ENCODE assay signal across 14 cellular contexts in the genomic region with DNA sequence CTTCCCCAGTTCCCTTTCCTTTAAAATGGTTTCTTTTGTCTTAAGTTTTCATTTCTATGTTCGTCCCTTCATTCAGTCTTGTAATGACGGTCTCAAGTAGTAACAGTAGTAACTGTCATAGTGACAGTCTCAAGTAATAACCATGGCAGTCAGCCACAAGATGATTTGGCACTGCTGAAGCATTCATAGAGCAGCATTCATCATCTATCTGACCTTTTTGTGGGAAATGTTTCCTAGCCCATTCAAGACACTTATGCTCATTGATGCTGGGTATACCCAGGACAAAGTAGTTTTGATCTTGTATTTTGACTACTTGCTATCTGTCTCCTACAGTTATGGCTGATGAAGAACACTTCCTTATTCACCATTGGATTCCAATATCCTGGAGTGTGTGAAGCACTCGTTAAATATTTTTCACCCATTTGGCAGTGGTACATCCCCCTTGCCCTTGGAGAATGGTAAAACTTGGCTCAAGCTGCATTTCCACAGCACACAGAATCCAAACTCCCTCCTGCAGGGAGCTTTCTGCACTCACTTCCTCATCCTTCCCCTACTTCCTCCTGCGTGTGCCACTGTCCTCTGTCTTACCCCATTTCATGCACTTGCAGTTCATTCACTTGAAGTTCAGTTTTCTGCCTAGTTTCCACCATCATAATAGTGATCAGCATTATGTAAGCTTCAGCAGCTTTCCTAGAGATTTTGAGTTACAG. TPM values are rescaled to one million over a fixed set of nuclear protein-coding genes. Genes with fewer than 3 reads are reported as not detected.
DNase-seq lines count a peak whose midpoint lies in the region; ATAC-seq, FAIRE-seq and TF ChIP-seq lines count a peak whose summit lies in the region.
"Had no signal": no experiment of that assay in that cellular context is flagged by ENCODE, and none has a peak within 500 bp of the region (broad histone marks: within the 10 kb centered on the region; RNA-seq: fewer than 3 reads in every experiment).

No MANE protein-coding gene starts in this region.

- no peak overlapping the region for H2BK5ac ChIP-seq in neuronal stem cell (ENCODE audit: low read length)

- no peak overlapping the region for H2BK12ac ChIP-seq in neuronal stem cell (ENCODE audit: low read length)

- H3K36me3 Mint-ChIP-seq in CD4-positive, alpha-beta T cell (ENCODE audit: low read depth), result peaks cover 72% of the 10 kb centered on the region

- H3K9me3 ChIP-seq in CD4-positive, alpha-beta T cell (ENCODE audit: control insufficient read depth, low read length), result peaks cover 25% of the 10 kb centered on the region
- no peaks in the 10 kb centered on the region for H3K9me3 ChIP-seq in pancreas
- H3K9me3 ChIP-seq in neuronal stem cell (replicated peaks in 1 of 2; ENCODE audit: control insufficient read depth in 2 of 2, insufficient read depth in 1 of 2, low read depth in 1 of 2, low read length in 2 of 2), result no peaks in the 10 kb centered on the region

- no peak for DNase-seq in CD4-positive, alpha-beta T cell
- DNase-seq in NOMO-1 (lab: John Stamatoyannopoulos, UW; ENCODE audit: unreplicated experiment in 2 of 2) (peak; percentile 41 to 64), dermis blood vessel endothelial cell (peak; percentile 53), pancreas (no peak), neuronal stem cell (ENCODE audit: low spot score) (no peak), foreskin keratinocyte (no peak), retina (no peak)
- DNase-seq: activated effector memory CD4-positive, alpha-beta T cell treated with Interleukin-2 at 50 U/mL for 16 hours; effector CD8-positive, alpha-beta T cell; NCI-H187 treated with DMSO at 0.1 percent for 48 hours; posterior cingulate gyrus had no signal

- no peak overlapping the region for H3K18ac ChIP-seq in neuronal stem cell (ENCODE audit: low read length)

- intact Hi-C loops in CD4-positive, alpha-beta T cell (cut with DNase I, micrococcal nuclease), result loop anchor here in 1 of 2 experiments (5.0 kb wide), 1 partner anchor 41 kb away; no protein-coding TSS in a partner anchor
- intact Hi-C loops in pancreas (cut with DNase I), result no loop called here

- H3K27ac ChIP-seq in CD4-positive, alpha-beta T cell (ENCODE audit: low read depth, low read length), result no peak overlapping the region
- H3K27ac ChIP-seq in pancreas (peak overlapping the region in 3 of 4 donors; percentile 1 to 36 (median 23)), neuronal stem cell (replicated peaks; ENCODE audit: low read length) (no peak overlapping the region), foreskin keratinocyte (no peak overlapping the region)

- H4K91ac ChIP-seq in neuronal stem cell (ENCODE audit: low read depth, low read length, poor library complexity), result no peak overlapping the region

- POLR2A ChIA-PET in CD4-positive, alpha-beta T cell (lab: Charles Lee), result interaction anchor here (1.3 to 2.5 kb wide), 4 partner anchors 17 to 169 kb away, joined by 3 to 6 read pairs (median 4); a partner anchor contains a TSS

- no peaks in the 10 kb centered on the region for H3K79me1 ChIP-seq in neuronal stem cell (ENCODE audit: low read depth, low read length)

- H3K36me3 ChIP-seq in pancreas, result no peaks in the 10 kb centered on the region
- H3K36me3 ChIP-seq in neuronal stem cell (replicated peaks in 1 of 2; ENCODE audit: control insufficient read depth in 2 of 2, insufficient read depth in 2 of 2, low read length in 2 of 2), result no peaks in the 10 kb centered on the region

- H3K4me2 ChIP-seq in neuronal stem cell (ENCODE audit: insufficient read depth, low read length, poor library complexity, severe bottlenecking), result no peak overlapping the region

- no peaks in the 10 kb centered on the region for H3K27me3 Mint-ChIP-seq in CD4-positive, alpha-beta T cell

- H3K4me1 Mint-ChIP-seq in CD4-positive, alpha-beta T cell (ENCODE audit: low read depth), result peaks cover 67% of the 10 kb centered on the region

- WGBS in pancreas, 2 donors, result 41 to 48% methylated on average over 4 of the region's 4 CpGs
- no CpG with 5 or more reads among the region's 4 CpGs for WGBS in neuronal stem cell (ENCODE audit: extremely low coverage in 2 of 2, insufficient read length in 2 of 2, insufficient replicate concordance in 1 of 2), 2 donors

- no peak overlapping the region for H3K4ac ChIP-seq in neuronal stem cell (ENCODE audit: low read length)

- no peaks in the 10 kb centered on the region for H3K27me3 ChIP-seq in CD4-positive, alpha-beta T cell (ENCODE audit: control insufficient read depth, insufficient read depth, low read length)
- H3K27me3 ChIP-seq in pancreas (no peaks in the 10 kb centered on the region), neuronal stem cell (ENCODE audit: control insufficient read depth in 3 of 3, insufficient read depth in 3 of 3, low read depth in 1 of 3, low read length in 3 of 3) (peaks cover 0 to 4% (median 0%) of the 10 kb centered on the region in 3 experiments), foreskin keratinocyte (no peaks in the 10 kb centered on the region)

- H3K14ac ChIP-seq in neuronal stem cell (ENCODE audit: low read length), result no peak overlapping the region

- H3K9me3 Mint-ChIP-seq in CD4-positive, alpha-beta T cell, result peaks cover 19% of the 10 kb centered on the region

- FAIRE-seq in pancreas (lab: Jason Lieb, UNC), result no peak
- FAIRE-seq: D721Med had no signal

- no peak overlapping the region for H3K23ac ChIP-seq in neuronal stem cell (ENCODE audit: low read depth, low read length, poor library complexity)

- ATAC-seq in CD4-positive, alpha-beta T cell (ENCODE audit: poor library complexity), result peak; percentile 39
- ATAC-seq in pancreas (peak in 3 of 4 donors; percentile 28 to 85 (median 81)), HG03108 (IDR thresholded peaks at IDR 0.05; ENCODE audit: unreplicated experiment) (no peak), foreskin keratinocyte (no peak)

- H2BK120ac ChIP-seq in neuronal stem cell (ENCODE audit: low read depth, low read length), result no peak overlapping the region

- no peak overlapping the region for H2AK5ac ChIP-seq in neuronal stem cell (ENCODE audit: low read depth, low read length)

- H2AFZ ChIP-seq in neuronal stem cell (ENCODE audit: low read length), result no peak overlapping the region

- no peak overlapping the region for H4K8ac ChIP-seq in neuronal stem cell (ENCODE audit: low read depth, low read length)

- H3K27ac Mint-ChIP-seq in CD4-positive, alpha-beta T cell, result peak overlapping the region; percentile 13

- H3K4me1 ChIP-seq in pancreas (no peaks in the 10 kb centered on the region), neuronal stem cell (ENCODE audit: control insufficient read depth in 2 of 2, insufficient read depth in 1 of 2, low read depth in 1 of 2, low read length in 2 of 2) (no peaks in the 10 kb centered on the region), foreskin keratinocyte (no peaks in the 10 kb centered on the region)

- CTCF ChIA-PET in CD4-positive, alpha-beta T cell (lab: Charles Lee), result no interaction called here

- no peak overlapping the region for H3K9ac ChIP-seq in neuronal stem cell (ENCODE audit: low read depth, low read length, poor library complexity)

- H2BK15ac ChIP-seq in neuronal stem cell (ENCODE audit: low read length), result no peak overlapping the region

- H3K4me3 Mint-ChIP-seq in CD4-positive, alpha-beta T cell, result no peak overlapping the region

- H3K4me3 ChIP-seq in pancreas, result no peak overlapping the region
- no peak overlapping the region for H3K4me3 ChIP-seq in neuronal stem cell (ENCODE audit: low read length in 2 of 2)

- TF ChIP-seq CTCF in CD4-positive, alpha-beta T cell (IDR thresholded peaks at IDR 0.05), result no peak
- TF ChIP-seq CTCF in pancreas (IDR thresholded peaks at IDR 0.05), result no peak
- no peak for TF ChIP-seq CTCF in foreskin keratinocyte (conservative IDR thresholded peaks at IDR 0.05)

RNA-seq across cellular contexts. Expression of a gene that starts 19.0 kb away (rescaled TPM):
- 10 to 100 TPM; 20.7 to 23.6 TPM for total RNA-seq in CD4-positive, alpha-beta T cell
- 388 and 408 TPM in 2 replicates for total RNA-seq in dermis blood vessel endothelial cell
- 10 to 100 TPM in 1 of 6 donors, 1 to 10 TPM in 5; 3.1 to 15.3 (median 4.6) TPM for total RNA-seq in pancreas
- 1 to 10 TPM; 6.7 to 7.1 TPM for polyA plus RNA-seq in pancreas
- not detected for polyA plus RNA-seq in neuronal stem cell (2013, experiment 1 of 2)
- not detected for polyA plus RNA-seq in neuronal stem cell (2013, experiment 2 of 2)
- total RNA-seq in foreskin keratinocyte, result not detected in 2 replicates
- not detected in 2 replicates for polyA plus RNA-seq in foreskin keratinocyte
- total RNA-seq: SK-MEL-5 had no signal

RNA-seq across cellular contexts. Expression of a gene that starts 46.0 kb away (rescaled TPM):
- 10 to 100 TPM; 14.3 to 14.9 TPM for total RNA-seq in CD4-positive, alpha-beta T cell
- total RNA-seq in dermis blood vessel endothelial cell (262 and 355 TPM in 2 replicates), pancreas (1 to 10 TPM; 2.2 to 7.7 (median 4.0) TPM), foreskin keratinocyte (not detected in 2 replicates)
- polyA plus RNA-seq in pancreas (1 to 10 TPM; 2.9 to 5.7 TPM), foreskin keratinocyte (not detected in 2 replicates)
- polyA plus RNA-seq in neuronal stem cell (2013, experiment 1 of 2), result not detected
- polyA plus RNA-seq in neuronal stem cell (2013, experiment 2 of 2), result not detected
- total RNA-seq: SK-MEL-5 had no signal

Comparison
In these comparisons a context has a peak if more than half of its experiments do, and no peak if none do; other contexts are left out.
1. ATAC-seq: peak in CD4-positive, alpha-beta T cell (single experiment) and pancreas (3 of 4); none in HG03108 (single experiment) and foreskin keratinocyte (single experiment).
2. DNase-seq: peak in NOMO-1 (2 of 2) and dermis blood vessel endothelial cell (single experiment); none in CD4-positive, alpha-beta T cell (0 of 10), pancreas (0 of 6), neuronal stem cell (single experiment), foreskin keratinocyte (0 of 2) and retina (single experiment).
3. H3K27ac ChIP-seq: peak in pancreas (3 of 4); none in CD4-positive, alpha-beta T cell (single experiment), neuronal stem cell (single experiment) and foreskin keratinocyte (single experiment).
4. RNA of a gene that starts 19.0 kb away (total RNA-seq): 388 to 408 TPM in dermis blood vessel endothelial cell; 20.7 to 23.6 TPM in CD4-positive, alpha-beta T cell, 3.1 to 15.3 TPM in pancreas and not detected in foreskin keratinocyte; every median in the first group is over 10 times any median in the second.
5. RNA of a gene that starts 46.0 kb away (total RNA-seq): 262 to 355 TPM in dermis blood vessel endothelial cell; 14.3 to 14.9 TPM in CD4-positive, alpha-beta T cell, 2.2 to 7.7 TPM in pancreas and not detected in foreskin keratinocyte; every median in the first group is over 10 times any median in the second.